Comparison of ENCODE assay signal across 9 cellular contexts in genomic region chr9:17810728-17811634, GRCh38.
DNase-seq lines count a peak whose midpoint lies in the region; ATAC-seq and TF ChIP-seq lines count a peak whose summit lies in the region.
"Had no signal": no experiment of that assay in that cellular context is flagged by ENCODE, and none has a peak within 500 bp of the region (broad histone marks: within the 10 kb centered on the region; RNA-seq: fewer than 3 reads in every experiment).

No MANE protein-coding gene starts in this region.

- no peaks in the 10 kb centered on the region for H3K36me3 ChIP-seq in neural progenitor cell

- H3F3A ChIP-seq in neural progenitor cell (ENCODE audit: low read depth) = peaks cover 24% of the 10 kb centered on the region

- no peaks in the 10 kb centered on the region for H3K27me3 Mint-ChIP-seq in neural progenitor cell (ENCODE audit: insufficient read depth, low read depth)

- no peak for TF ChIP-seq POLR2A in erythroblast (IDR thresholded peaks at IDR 0.05; ENCODE audit: low read length)

- no peak overlapping the region for H2AFZ ChIP-seq in neural progenitor cell (replicated peaks)

- no peak overlapping the region for H3K9ac ChIP-seq in neural progenitor cell

- no peak overlapping the region for H3K4me3 Mint-ChIP-seq in neural progenitor cell

- no peaks in the 10 kb centered on the region for H3K9me3 Mint-ChIP-seq in neural progenitor cell

- ATAC-seq in GM21717 (IDR thresholded peaks at IDR 0.05; ENCODE audit: unreplicated experiment) = peak; percentile 47
- ATAC-seq in GM18858 (IDR thresholded peaks at IDR 0.05; ENCODE audit: unreplicated experiment) = no peak
- ATAC-seq in GM18870 (IDR thresholded peaks at IDR 0.05; ENCODE audit: unreplicated experiment) = no peak
- ATAC-seq: activated naive CD4-positive, alpha-beta T cell treated with anti-CD3 and anti-CD28 coated beads, Interleukin-2, amount 50 U/mL, for 72 hours had no signal

- H3K27ac ChIP-seq in neural progenitor cell = no peak overlapping the region

- no peak overlapping the region for H3K27ac Mint-ChIP-seq in neural progenitor cell
- H3K27ac Mint-ChIP-seq: activated naive CD4-positive, alpha-beta T cell treated with anti-CD3 and anti-CD28 coated beads, Interleukin-2, amount 50 U/mL, for 72 hours had no signal

- no peaks in the 10 kb centered on the region for H4K20me1 ChIP-seq in neural progenitor cell (ENCODE audit: low read depth)

- H3K79me2 ChIP-seq in neural progenitor cell (ENCODE audit: low read depth) = no peaks in the 10 kb centered on the region

- H3K27me3 ChIP-seq in neural progenitor cell = no peaks in the 10 kb centered on the region

- H3K4me1 ChIP-seq in neural progenitor cell = peaks cover 22% of the 10 kb centered on the region

- H3K4me2 ChIP-seq in neural progenitor cell = peak overlapping the region; percentile 60

- H3K4me1 Mint-ChIP-seq in neural progenitor cell = peaks cover 14% of the 10 kb centered on the region

- H3K4me3 ChIP-seq in neural progenitor cell = no peak overlapping the region

- H3K9me3 ChIP-seq in neural progenitor cell (ENCODE audit: low read depth) = no peaks in the 10 kb centered on the region

- DNase-seq in EH (ENCODE audit: low read depth) = peak; percentile 61
- peak; percentile 76 for DNase-seq in NCI-H1092 treated with DMSO at 0.1 percent for 48 hours (lab: John Stamatoyannopoulos, UW)
- peak; percentile 11 for DNase-seq in T1000 (lab: John Stamatoyannopoulos, UW)
- DNase-seq in erythroblast (lab: John Stamatoyannopoulos, UW) = peak; percentile 36 to 72
- peak; percentile 88 for DNase-seq in neural progenitor cell (ENCODE audit: low spot score)

- H3K36me3 Mint-ChIP-seq in neural progenitor cell = no peaks in the 10 kb centered on the region
- H3K36me3 Mint-ChIP-seq: activated naive CD4-positive, alpha-beta T cell treated with anti-CD3 and anti-CD28 coated beads, Interleukin-2, amount 50 U/mL, for 72 hours had no signal

- peak; percentile 98 for TF ChIP-seq CTCF in neural progenitor cell (IDR thresholded peaks at IDR 0.05)

Comparison
In these comparisons a context has a peak if more than half of its experiments do, and no peak if none do; other contexts are left out.
1. DNase-seq: peak in every context shown above with its lines; median percentile 88 in neural progenitor cell; 76 in NCI-H1092 treated with DMSO at 0.1 percent for 48 hours; 61 in EH; 54 in erythroblast; 11 in T1000.